Comparison of ENCODE assay signal across 13 cellular contexts in genomic region chr21:16280731-16281130, GRCh38.
DNase-seq lines count a peak whose midpoint lies in the region; ATAC-seq and TF ChIP-seq lines count a peak whose summit lies in the region.
"Had no signal": no experiment of that assay in that cellular context is flagged by ENCODE, and none has a peak within 500 bp of the region (broad histone marks: within the 10 kb centered on the region; RNA-seq: fewer than 3 reads in every experiment).

No MANE protein-coding gene starts in this region.

- H3K4me3 ChIP-seq in left ventricle myocardium inferior: peak overlapping the region; percentile 52
- no peak overlapping the region for H3K4me3 ChIP-seq in CD8-positive, alpha-beta memory T cell (ENCODE audit: low read length)

- H3K4me3 Mint-ChIP-seq in progenitor cell of endocrine pancreas (ENCODE audit: low read depth): peak overlapping the region; percentile 78
- no peak overlapping the region for H3K4me3 Mint-ChIP-seq in CD8-positive, alpha-beta memory T cell
- H3K4me3 Mint-ChIP-seq: stimulated activated memory B cell treated with anti-CD40 and anti-IgM and Interleukin-4, amounts not matched to agents 10 μg/mL and 1 μg/mL and 100 μg/mL, for 72 hours had no signal

- POLR2A ChIA-PET in CD8-positive, alpha-beta memory T cell (lab: Charles Lee): no interaction called here

- DNase-seq in A172 (ENCODE audit: low spot score) (peak; percentile 11), left ventricle myocardium inferior (no peak), progenitor cell of endocrine pancreas (ENCODE audit: low spot score, unreplicated experiment) (no peak), G401 (ENCODE audit: low spot score) (no peak)
- no peak for DNase-seq in CD8-positive, alpha-beta memory T cell
- DNase-seq: activated gamma-delta T cell; effector CD4-positive, alpha-beta T cell; NCI-H187 treated with DMSO at 0.1 percent for 48 hours had no signal

- peaks cover 6% of the 10 kb centered on the region for H3K9me3 Mint-ChIP-seq in progenitor cell of endocrine pancreas (ENCODE audit: low read depth)
- peaks cover 0 to 2% (median 0%) of the 10 kb centered on the region in 5 donors for H3K9me3 Mint-ChIP-seq in CD8-positive, alpha-beta memory T cell
- H3K9me3 Mint-ChIP-seq: stimulated activated memory B cell treated with anti-CD40 and anti-IgM and Interleukin-4, amounts not matched to agents 10 μg/mL and 1 μg/mL and 100 μg/mL, for 72 hours had no signal

- peaks cover 50% of the 10 kb centered on the region for H3K4me1 Mint-ChIP-seq in progenitor cell of endocrine pancreas (ENCODE audit: low read depth)
- H3K4me1 Mint-ChIP-seq in CD8-positive, alpha-beta memory T cell: no peaks in the 10 kb centered on the region
- H3K4me1 Mint-ChIP-seq: stimulated activated memory B cell treated with anti-CD40 and anti-IgM and Interleukin-4, amounts not matched to agents 10 μg/mL and 1 μg/mL and 100 μg/mL, for 72 hours had no signal

- in situ Hi-C loops in G401 (cut with HindIII; ENCODE audit: low sequenced_read_pairs): no loop called here

- peaks cover 7% of the 10 kb centered on the region for H3K9me3 ChIP-seq in left ventricle myocardium inferior (replicated peaks)
- H3K9me3 ChIP-seq in CD8-positive, alpha-beta memory T cell (ENCODE audit: low read length): no peaks in the 10 kb centered on the region

- no peaks in the 10 kb centered on the region for H3K27me3 ChIP-seq in left ventricle myocardium inferior (ENCODE audit: low read depth)
- H3K27me3 ChIP-seq in CD8-positive, alpha-beta memory T cell (ENCODE audit: insufficient read depth, low read length, poor library complexity, severe bottlenecking): no peaks in the 10 kb centered on the region

- peaks cover 15% of the 10 kb centered on the region for H3K4me1 ChIP-seq in left ventricle myocardium inferior
- no peaks in the 10 kb centered on the region for H3K4me1 ChIP-seq in CD8-positive, alpha-beta memory T cell (ENCODE audit: insufficient read depth, low read length)

- CTCF ChIA-PET in CD8-positive, alpha-beta memory T cell (lab: Charles Lee): no interaction called here

- H3K27me3 Mint-ChIP-seq in progenitor cell of endocrine pancreas: no peaks in the 10 kb centered on the region
- H3K27me3 Mint-ChIP-seq in CD8-positive, alpha-beta memory T cell: no peaks in the 10 kb centered on the region
- H3K27me3 Mint-ChIP-seq: stimulated activated memory B cell treated with anti-CD40 and anti-IgM and Interleukin-4, amounts not matched to agents 10 μg/mL and 1 μg/mL and 100 μg/mL, for 72 hours had no signal

- TF ChIP-seq CTCF in left ventricle myocardium inferior (IDR thresholded peaks at IDR 0.05; ENCODE audit: borderline replicate concordance) (no peak), progenitor cell of endocrine pancreas (IDR thresholded peaks at IDR 0.05; ENCODE audit: unreplicated experiment) (no peak)

- no peak for ATAC-seq in GM18867 (IDR thresholded peaks at IDR 0.05; ENCODE audit: unreplicated experiment)
- ATAC-seq in HG03571 (IDR thresholded peaks at IDR 0.05; ENCODE audit: unreplicated experiment): no peak
- ATAC-seq: Panc1; stimulated activated memory B cell treated with anti-CD40 and anti-IgM and Interleukin-4, amounts not matched to agents 10 μg/mL and 1 μg/mL and 100 μg/mL, for 72 hours had no signal

- H3K36me3 Mint-ChIP-seq in progenitor cell of endocrine pancreas (ENCODE audit: insufficient read depth): peaks cover 2% of the 10 kb centered on the region
- no peaks in the 10 kb centered on the region for H3K36me3 Mint-ChIP-seq in CD8-positive, alpha-beta memory T cell
- H3K36me3 Mint-ChIP-seq: stimulated activated memory B cell treated with anti-CD40 and anti-IgM and Interleukin-4, amounts not matched to agents 10 μg/mL and 1 μg/mL and 100 μg/mL, for 72 hours had no signal

- peak overlapping the region; percentile 99 for H3K27ac Mint-ChIP-seq in progenitor cell of endocrine pancreas
- H3K27ac Mint-ChIP-seq in CD8-positive, alpha-beta memory T cell: no peak overlapping the region
- H3K27ac Mint-ChIP-seq: stimulated activated memory B cell treated with anti-CD40 and anti-IgM and Interleukin-4, amounts not matched to agents 10 μg/mL and 1 μg/mL and 100 μg/mL, for 72 hours had no signal

- peak overlapping the region; percentile 78 for H3K27ac ChIP-seq in angular gyrus (ENCODE audit: low read depth, low read length)
- peak overlapping the region; percentile 69 for H3K27ac ChIP-seq in left ventricle myocardium inferior (replicated peaks)
- H3K27ac ChIP-seq in CD8-positive, alpha-beta memory T cell (ENCODE audit: low read depth, low read length): no peak overlapping the region

- no peaks in the 10 kb centered on the region for H3K36me3 ChIP-seq in left ventricle myocardium inferior
- no peaks in the 10 kb centered on the region for H3K36me3 ChIP-seq in CD8-positive, alpha-beta memory T cell (ENCODE audit: insufficient read depth, low read length)

- intact Hi-C loops in left ventricle myocardium inferior (cut with micrococcal nuclease): loop anchor here (10.0 kb wide), 1 partner anchor 66 kb away; no protein-coding TSS in a partner anchor
